ENCODE assay signal across 14 cellular contexts in the genomic region with DNA sequence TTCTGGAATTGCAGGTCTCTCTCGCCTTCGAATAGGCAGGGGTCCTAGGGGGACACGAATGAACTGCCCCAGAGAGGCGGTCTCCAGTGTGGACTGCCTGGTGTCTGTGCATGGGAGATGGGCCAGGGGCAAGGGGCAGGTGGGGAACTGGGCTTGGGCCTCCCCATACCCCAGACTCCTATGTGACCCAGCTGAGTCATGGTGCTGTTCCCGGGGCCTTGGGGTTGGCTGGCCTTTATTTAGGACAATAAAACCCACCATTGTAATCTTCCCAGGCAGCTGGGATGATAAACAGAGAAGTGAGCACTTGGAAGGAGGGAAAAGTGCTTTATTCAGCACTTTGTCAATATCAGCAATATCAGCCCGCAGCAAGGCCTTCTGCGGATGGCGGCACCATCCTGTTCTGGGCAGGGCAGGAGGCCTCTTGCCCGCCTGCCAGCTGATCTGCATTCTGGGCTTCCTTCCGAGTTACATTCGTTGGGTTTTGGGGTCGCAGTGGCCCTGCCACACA.
DNase-seq lines count a peak whose midpoint lies in the region; ATAC-seq and TF ChIP-seq lines count a peak whose summit lies in the region.
"Had no signal": no experiment of that assay in that cellular context is flagged by ENCODE, and none has a peak within 500 bp of the region (broad histone marks: within the 10 kb centered on the region; RNA-seq: fewer than 3 reads in every experiment).

No MANE protein-coding gene starts in this region.

- no peak overlapping the region for H3K4me3 Mint-ChIP-seq in chondrocyte (ENCODE audit: unreplicated experiment)
- H3K4me3 Mint-ChIP-seq in stimulated activated naive CD8-positive, alpha-beta T cell treated with anti-CD3 and anti-CD28 coated beads, Interleukin-15, amount 100 ng/mL, for 72 hours, result no peak overlapping the region
- H3K4me3 Mint-ChIP-seq: CD4-positive, alpha-beta memory T cell had no signal

- no peak for DNase-seq in RWPE1 (ENCODE audit: low spot score)
- no peak for DNase-seq in chondrocyte (ENCODE audit: low spot score)
- DNase-seq in lower lobe of right lung, result no peak
- DNase-seq in smooth muscle cell (lab: John Stamatoyannopoulos, UW; ENCODE audit: unreplicated experiment), result no peak
- DNase-seq in stimulated activated naive CD8-positive, alpha-beta T cell treated with anti-CD3 and anti-CD28 coated beads, Interleukin-15, amount 100 ng/mL, for 72 hours, result no peak
- no peak for DNase-seq in amniotic stem cell (lab: John Stamatoyannopoulos, UW)
- no peak for DNase-seq in COR-L47 (lab: John Stamatoyannopoulos, UW)
- DNase-seq: activated CD4-positive, alpha-beta T cell treated with anti-CD3 and anti-CD28 coated beads for 1 hour; activated naive CD4-positive, alpha-beta T cell; CD4-positive, alpha-beta memory T cell; NCI-H146 had no signal

- WGBS in smooth muscle cell (ENCODE audit: low lambda C conversion rate), result 55% methylated on average over 12 of the region's 12 CpGs

- H4K20me1 ChIP-seq in smooth muscle cell (ENCODE audit: low read depth), result no peaks in the 10 kb centered on the region

- POLR2A ChIA-PET in RWPE1 (lab: Yijun Ruan, JAX; ENCODE audit: low non-redundant PET), result no interaction called here

- H3K27ac Mint-ChIP-seq in chondrocyte (ENCODE audit: unreplicated experiment), result peak overlapping the region; percentile 93
- no peak overlapping the region for H3K27ac Mint-ChIP-seq in stimulated activated naive CD8-positive, alpha-beta T cell treated with anti-CD3 and anti-CD28 coated beads, Interleukin-15, amount 100 ng/mL, for 72 hours
- H3K27ac Mint-ChIP-seq: CD4-positive, alpha-beta memory T cell had no signal

- H3K4me1 ChIP-seq in lower lobe of right lung, result peaks cover 61% of the 10 kb centered on the region
- peaks cover 40% of the 10 kb centered on the region for H3K4me1 ChIP-seq in smooth muscle cell (ENCODE audit: low read depth)

- H3K9ac ChIP-seq in smooth muscle cell (ENCODE audit: low read depth), result peak overlapping the region; percentile 14

- peak overlapping the region; percentile 69 for H3K4me2 ChIP-seq in smooth muscle cell

- no peak for ATAC-seq in lower lobe of right lung
- ATAC-seq in HG03342 (IDR thresholded peaks at IDR 0.05; ENCODE audit: unreplicated experiment), result no peak
- no peak for ATAC-seq in stimulated activated naive CD8-positive, alpha-beta T cell treated with anti-CD3 and anti-CD28 coated beads, Interleukin-15, amount 100 ng/mL, for 72 hours
- ATAC-seq: Panc1 had no signal

- H2AFZ ChIP-seq in smooth muscle cell (ENCODE audit: low read depth), result no peak overlapping the region

- intact Hi-C loops in lower lobe of right lung (cut with DNase I), result no loop called here

- H3K4me1 Mint-ChIP-seq in chondrocyte (ENCODE audit: low read depth), result peaks cover 89% of the 10 kb centered on the region
- no peaks in the 10 kb centered on the region for H3K4me1 Mint-ChIP-seq in stimulated activated naive CD8-positive, alpha-beta T cell treated with anti-CD3 and anti-CD28 coated beads, Interleukin-15, amount 100 ng/mL, for 72 hours
- H3K4me1 Mint-ChIP-seq: CD4-positive, alpha-beta memory T cell had no signal

- H3K9me3 Mint-ChIP-seq in chondrocyte (ENCODE audit: low read depth), result no peaks in the 10 kb centered on the region
- H3K9me3 Mint-ChIP-seq in stimulated activated naive CD8-positive, alpha-beta T cell treated with anti-CD3 and anti-CD28 coated beads, Interleukin-15, amount 100 ng/mL, for 72 hours, result no peaks in the 10 kb centered on the region
- H3K9me3 Mint-ChIP-seq: CD4-positive, alpha-beta memory T cell had no signal

- CTCF ChIA-PET in RWPE1 (lab: Yijun Ruan, JAX), result no interaction called here

- no peaks in the 10 kb centered on the region for H3K27me3 Mint-ChIP-seq in chondrocyte (ENCODE audit: low read depth)
- no peaks in the 10 kb centered on the region for H3K27me3 Mint-ChIP-seq in stimulated activated naive CD8-positive, alpha-beta T cell treated with anti-CD3 and anti-CD28 coated beads, Interleukin-15, amount 100 ng/mL, for 72 hours

- peaks cover 13% of the 10 kb centered on the region for H3F3A ChIP-seq in smooth muscle cell (ENCODE audit: low read depth)

- TF ChIP-seq CTCF in RWPE1 (conservative IDR thresholded peaks at IDR 0.05; ENCODE audit: low read depth), result no peak
- no peak for TF ChIP-seq CTCF in chondrocyte (IDR thresholded peaks at IDR 0.05)
- TF ChIP-seq CTCF in lower lobe of right lung (IDR thresholded peaks at IDR 0.05), result no peak
- TF ChIP-seq CTCF in smooth muscle cell (IDR thresholded peaks at IDR 0.05; ENCODE audit: borderline replicate concordance, insufficient read depth, poor library complexity, severe bottlenecking), result no peak

- no peaks in the 10 kb centered on the region for H3K9me3 ChIP-seq in lower lobe of right lung
- no peaks in the 10 kb centered on the region for H3K9me3 ChIP-seq in smooth muscle cell (replicated peaks; ENCODE audit: low read depth)

- H3K4me3 ChIP-seq in lower lobe of right lung (no peak overlapping the region), smooth muscle cell (no peak overlapping the region)

- H3K36me3 Mint-ChIP-seq in chondrocyte (ENCODE audit: low read depth), result no peaks in the 10 kb centered on the region
- H3K36me3 Mint-ChIP-seq: CD4-positive, alpha-beta memory T cell had no signal

- H3K27me3 ChIP-seq in lower lobe of right lung (ENCODE audit: low read depth), result no peaks in the 10 kb centered on the region
- no peaks in the 10 kb centered on the region for H3K27me3 ChIP-seq in smooth muscle cell (ENCODE audit: low read depth)

- peaks cover 2% of the 10 kb centered on the region for H3K79me2 ChIP-seq in smooth muscle cell (ENCODE audit: low read depth)

- H3K36me3 ChIP-seq in lower lobe of right lung, result no peaks in the 10 kb centered on the region
- no peaks in the 10 kb centered on the region for H3K36me3 ChIP-seq in smooth muscle cell (ENCODE audit: low read depth)

- peak overlapping the region; percentile 76 for H3K27ac ChIP-seq in RWPE1
- H3K27ac ChIP-seq in lower lobe of right lung, result peak overlapping the region; percentile 88
- peak overlapping the region; percentile 80 for H3K27ac ChIP-seq in smooth muscle cell (ENCODE audit: low read depth)
- H3K27ac ChIP-seq: HL-60 had no signal
